Comparison of ENCODE assay signal across 13 cellular contexts in genomic region chr7:39811161-39811614, GRCh38.
A peak's percentile ranks its signal among the peaks of the same experiment; 100 is the strongest.
DNase-seq lines count a peak whose midpoint lies in the region; TF ChIP-seq lines count a peak whose summit lies in the region.
"Had no signal": no experiment of that assay in that cellular context is flagged by ENCODE, and none has a peak within 500 bp of the region (broad histone marks: within the 10 kb centered on the region; RNA-seq: fewer than 3 reads in every experiment).

No MANE protein-coding gene starts in this region.

- peaks cover 13% of the 10 kb centered on the region for H3K27me3 ChIP-seq in SJSA1 (replicated peaks)

- no peaks in the 10 kb centered on the region for H3K36me3 ChIP-seq in SJSA1
- H3K36me3 ChIP-seq: upper lobe of right lung, WERI-Rb-1 had no signal

- no peaks in the 10 kb centered on the region for H3K9me3 ChIP-seq in SJSA1 (replicated peaks)
- H3K9me3 ChIP-seq: upper lobe of right lung had no signal

- H3K4me3 ChIP-seq in SJSA1 = no peak overlapping the region
- no peak overlapping the region for H3K4me3 ChIP-seq in fibroblast of villous mesenchyme (ENCODE audit: low read depth, low read length)
- H3K4me3 ChIP-seq: upper lobe of right lung had no signal

- DNase-seq in COLO829 (ENCODE audit: low spot score) (peak; percentile 61), M059J (ENCODE audit: low read depth) (peak; percentile 82), SJSA1 (ENCODE audit: low read depth in 1 of 2, low spot score in 2 of 2) (peak; percentile 53 to 57), fibroblast of villous mesenchyme (ENCODE audit: low read depth) (peak; percentile 48), osteocyte (ENCODE audit: extremely low spot score, unreplicated experiment) (no peak), NCI-H2029 (lab: John Stamatoyannopoulos, UW) (no peak)
- no peak for DNase-seq in stimulated activated CD4-positive, alpha-beta T cell treated with anti-CD3 and anti-CD28 coated beads, Interleukin-12 subunit alpha, Interleukin-12 subunit beta, amount 100 ng/mL, for 4 hours
- no peak for DNase-seq in stimulated activated CD4-positive, alpha-beta T cell treated with anti-CD3 and anti-CD28 coated beads, Interleukin-1b, Interleukin-23, amount 100 ng/mL, for 48 hours
- DNase-seq: activated naive CD4-positive, alpha-beta T cell treated with anti-CD3 and anti-CD28 coated beads for 36 hours; erythroblast; NCI-H1092 treated with DMSO at 0.1 percent for 48 hours; upper lobe of right lung; WERI-Rb-1 had no signal

- H3K4me1 Mint-ChIP-seq in osteocyte (ENCODE audit: unreplicated experiment) = peaks cover 17% of the 10 kb centered on the region

- H3K4me1 ChIP-seq in SJSA1 (replicated peaks) = peaks cover 13% of the 10 kb centered on the region
- H3K4me1 ChIP-seq: upper lobe of right lung had no signal

- no peak overlapping the region for H3K27ac Mint-ChIP-seq in osteocyte (ENCODE audit: unreplicated experiment)
- H3K27ac Mint-ChIP-seq: activated naive CD4-positive, alpha-beta T cell treated with anti-CD3 and anti-CD28 coated beads for 36 hours had no signal

- no peaks in the 10 kb centered on the region for H3K9me3 Mint-ChIP-seq in osteocyte (ENCODE audit: unreplicated experiment)
- H3K9me3 Mint-ChIP-seq: activated naive CD4-positive, alpha-beta T cell treated with anti-CD3 and anti-CD28 coated beads for 36 hours had no signal

- no peaks in the 10 kb centered on the region for H3K36me3 Mint-ChIP-seq in osteocyte (ENCODE audit: unreplicated experiment)

- no peak for TF ChIP-seq CTCF in fibroblast of villous mesenchyme (IDR thresholded peaks at IDR 0.05; ENCODE audit: insufficient read depth, low read depth, low read length)
- no peak for TF ChIP-seq CTCF in osteocyte (IDR thresholded peaks at IDR 0.05)

- H3K27ac ChIP-seq in SJSA1 = no peak overlapping the region
- H3K27ac ChIP-seq: upper lobe of right lung, WERI-Rb-1 had no signal

- H3K4me3 Mint-ChIP-seq in osteocyte (ENCODE audit: unreplicated experiment) = no peak overlapping the region
- H3K4me3 Mint-ChIP-seq: activated naive CD4-positive, alpha-beta T cell treated with anti-CD3 and anti-CD28 coated beads for 36 hours had no signal

- peaks cover 31% of the 10 kb centered on the region for H3K27me3 Mint-ChIP-seq in osteocyte (ENCODE audit: unreplicated experiment)

Comparison
In these comparisons a context has a peak if more than half of its experiments do, and no peak if none do; other contexts are left out.
1. DNase-seq: peak in COLO829 (single experiment), M059J (single experiment), SJSA1 (2 of 2) and fibroblast of villous mesenchyme (single experiment); none in stimulated activated CD4-positive, alpha-beta T cell treated with anti-CD3 and anti-CD28 coated beads, Interleukin-12 subunit alpha, Interleukin-12 subunit beta, amount 100 ng/mL, for 4 hours (single experiment), stimulated activated CD4-positive, alpha-beta T cell treated with anti-CD3 and anti-CD28 coated beads, Interleukin-1b, Interleukin-23, amount 100 ng/mL, for 48 hours (single experiment), osteocyte (single experiment) and NCI-H2029 (single experiment).